In the genomic region with DNA sequence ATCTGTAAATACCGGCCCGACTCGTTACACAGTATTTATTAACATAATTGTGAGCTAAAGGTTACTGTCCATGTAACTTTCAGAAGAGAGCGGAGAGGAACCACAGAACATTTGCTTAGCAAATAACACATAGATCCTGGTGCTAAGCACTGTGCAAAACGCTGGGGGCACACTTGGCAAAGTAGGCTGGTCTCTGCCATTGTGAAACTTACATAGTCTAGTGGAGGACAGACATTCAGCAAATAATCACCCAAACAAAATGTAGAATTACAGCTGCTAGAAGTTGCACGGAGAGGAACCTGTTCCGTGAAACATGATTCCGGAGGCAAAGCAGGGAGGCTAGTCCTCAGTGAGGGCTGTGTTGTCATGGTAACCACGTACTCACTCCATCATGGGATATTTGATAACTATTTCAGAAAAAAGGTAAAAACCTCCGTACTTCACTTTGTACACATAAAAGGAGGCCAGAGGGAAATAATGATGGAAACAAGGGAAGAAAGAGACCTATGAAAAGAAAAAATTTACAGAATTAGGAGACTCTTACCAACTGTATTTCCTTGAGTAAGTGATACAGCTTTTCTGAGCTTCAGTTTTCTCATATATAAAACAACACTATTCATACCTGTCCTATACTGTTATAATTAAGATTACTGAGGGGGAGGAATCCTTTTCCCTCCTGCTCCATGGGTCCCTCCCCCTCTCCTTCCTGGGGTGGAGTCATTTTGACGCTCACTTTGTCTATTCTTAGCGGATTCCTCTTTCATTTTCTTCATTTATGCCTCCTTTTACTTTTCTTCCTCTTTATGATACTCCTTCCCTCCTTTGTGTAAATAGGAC, we compare ENCODE assay signal across 8 cellular contexts. TPM values are rescaled to one million over a fixed set of nuclear protein-coding genes. Genes with fewer than 3 reads are reported as not detected.
DNase-seq lines count a peak whose midpoint lies in the region; ATAC-seq and TF ChIP-seq lines count a peak whose summit lies in the region.

No MANE protein-coding gene starts in this region.

- H4K20me1 ChIP-seq in BLaER1: no peaks in the 10 kb centered on the region; the same call in 1 of the 2 replicates

- H3K27ac ChIP-seq in BLaER1: 0 out of 2 replicates have a peak overlapping the region, but pooled peaks have one; percentile 56
- H3K27ac ChIP-seq in parathyroid adenoma: peak overlapping the region; percentile 83

- no peaks in the 10 kb centered on the region for H3K79me2 ChIP-seq in parathyroid adenoma

- H3K27me3 ChIP-seq in BLaER1 (no peaks in the 10 kb centered on the region), parathyroid adenoma (ENCODE audit: control insufficient read depth, insufficient read depth, low read length) (no peaks in the 10 kb centered on the region)

- peaks cover 35% of the 10 kb centered on the region for H3K4me1 ChIP-seq in BLaER1
- peaks cover 4% of the 10 kb centered on the region for H3K4me1 ChIP-seq in parathyroid adenoma

- TF ChIP-seq CTCF in parathyroid adenoma (IDR thresholded peaks at IDR 0.05): peak; percentile 9

- H3K36me3 ChIP-seq in BLaER1: no peaks in the 10 kb centered on the region
- no peaks in the 10 kb centered on the region for H3K36me3 ChIP-seq in parathyroid adenoma (ENCODE audit: control insufficient read depth, insufficient read depth, low read length)

- intact Hi-C loops in head of caudate nucleus (cut with DNase I): loop anchor here (10.0 kb wide), 1 partner anchor 52 kb away; no protein-coding TSS in a partner anchor

- H3K9me3 ChIP-seq in BLaER1 (peaks cover 8% of the 10 kb centered on the region; the same call in 1 of the 2 replicates), parathyroid adenoma (ENCODE audit: control insufficient read depth, low read length) (no peaks in the 10 kb centered on the region)

- peak overlapping the region; percentile 80; the same call in 1 of the 2 replicates for H3K9ac ChIP-seq in BLaER1
- H3K9ac ChIP-seq in parathyroid adenoma: no peak overlapping the region

- H3K4me3 ChIP-seq in BLaER1 (peak overlapping the region; percentile 82), parathyroid adenoma (ENCODE audit: low read depth, low read length) (peak overlapping the region; percentile 91)

- H2AFZ ChIP-seq in parathyroid adenoma: peak overlapping the region; percentile 74

- H3K4me2 ChIP-seq in BLaER1 (peak overlapping the region; percentile 97), parathyroid adenoma (ENCODE audit: low read length) (peak overlapping the region; percentile 87)

- ATAC-seq in GM18870 (IDR thresholded peaks at IDR 0.05; ENCODE audit: unreplicated experiment) (peak; percentile 69), HG03103 (IDR thresholded peaks at IDR 0.05; ENCODE audit: low read depth, unreplicated experiment) (peak; percentile 40)

- DNase-seq in NCI-H510A (lab: John Stamatoyannopoulos, UW): peak; percentile 73
- DNase-seq in activated gamma-delta T cell treated with anti-CD3 and anti-CD28 coated beads, Interleukin-2, amount 50 U/mL, for 16 hours (ENCODE audit: low read depth): peak; percentile 35
- peak in 30 of 42 donors; percentile 27 to 70 (median 53) for DNase-seq in head of caudate nucleus
- DNase-seq in mesenteric fat pad (ENCODE audit: low spot score): no peak

RNA-seq across cellular contexts. Expression of a gene that starts 0.8 kb away (rescaled TPM):
- total RNA-seq in mesenteric fat pad: 32.5 TPM
